ENCODE assay signal across 8 cellular contexts in genomic region chr18:77208969-77209368, GRCh38. TPM values are rescaled to one million over a fixed set of nuclear protein-coding genes. Genes with fewer than 3 reads are reported as not detected.
DNase-seq lines count a peak whose midpoint lies in the region; ATAC-seq, FAIRE-seq and TF ChIP-seq lines count a peak whose summit lies in the region.

No MANE protein-coding gene starts in this region.

- H2AFZ ChIP-seq in OCI-LY7 (ENCODE audit: low read length): peak overlapping the region; percentile 91

- peak; percentile 12 for DNase-seq in OCI-LY7 (ENCODE audit: low spot score)
- DNase-seq in dermis blood vessel endothelial cell: peak; percentile 79
- DNase-seq in NCI-H2107 treated with DMSO at 0.1 percent for 48 hours (lab: John Stamatoyannopoulos, UW; ENCODE audit: unreplicated experiment): no peak
- no peak for DNase-seq in AG20443 (ENCODE audit: low spot score)

- H3K4me3 ChIP-seq in OCI-LY7 (ENCODE audit: low read depth, low read length, poor library complexity, severe bottlenecking) (no peak overlapping the region), neutrophil (ENCODE audit: low read depth in 1 of 2, low read length in 1 of 2) (peak overlapping the region; percentile 53 to 58)

- FAIRE-seq in A204.1 (lab: Jason Lieb, UNC): peak; percentile 23

- no peak for TF ChIP-seq POLR2A in GM18505 (IDR thresholded peaks at IDR 0.05; ENCODE audit: borderline replicate concordance, extremely low read depth, insufficient read depth, insufficient read length)

- intact Hi-C loops in OCI-LY7 (cut with micrococcal nuclease; ENCODE audit: unreplicated experiment): no loop called here

- TF ChIP-seq CTCF in OCI-LY7 (conservative IDR thresholded peaks at IDR 0.05; ENCODE audit: low read length) (no peak), neutrophil (IDR thresholded peaks at IDR 0.05) (no peak)

- POLR2A ChIA-PET in OCI-LY7 (lab: Charles Lee): no interaction called here

- no TSS peak for BruUV-seq in OCI-LY7 (replicated peaks; lab: Mats Ljungman, UMichigan)

- CTCF ChIA-PET in OCI-LY7 (lab: Charles Lee; ENCODE audit: unreplicated experiment): no interaction called here

- no peaks in the 10 kb centered on the region for H3K9me3 ChIP-seq in OCI-LY7 (ENCODE audit: low read length)
- H3K9me3 ChIP-seq in neutrophil: no peaks in the 10 kb centered on the region

- H3K36me3 ChIP-seq in OCI-LY7 (ENCODE audit: insufficient read depth, low read length) (no peaks in the 10 kb centered on the region), neutrophil (no peaks in the 10 kb centered on the region)

- H3K79me2 ChIP-seq in OCI-LY7 (ENCODE audit: insufficient read depth, low read depth, low read length): no peaks in the 10 kb centered on the region

- no peaks in the 10 kb centered on the region for H3K4me1 ChIP-seq in OCI-LY7 (ENCODE audit: insufficient read depth, low read length, poor library complexity, severe bottlenecking)
- peaks cover 19 to 23% of the 10 kb centered on the region in 2 experiments for H3K4me1 ChIP-seq in neutrophil (ENCODE audit: control insufficient read depth in 1 of 2, insufficient read depth in 1 of 2, low read depth in 1 of 2, low read length in 1 of 2)

- H4K20me1 ChIP-seq in OCI-LY7 (ENCODE audit: insufficient read depth, low read length): no peaks in the 10 kb centered on the region

- ATAC-seq in GM18505 (IDR thresholded peaks at IDR 0.05; ENCODE audit: unreplicated experiment) (peak; percentile 72), HG02884 (IDR thresholded peaks at IDR 0.05; ENCODE audit: unreplicated experiment) (peak; percentile 73)

- no peaks in the 10 kb centered on the region for H3K27me3 ChIP-seq in neutrophil

- H3K4me2 ChIP-seq in OCI-LY7 (ENCODE audit: low read length): peak overlapping the region; percentile 63

- no peaks in the 10 kb centered on the region for H3K9me2 ChIP-seq in OCI-LY7 (ENCODE audit: insufficient read depth, low read length)

- H3K27ac ChIP-seq in OCI-LY7 (ENCODE audit: low read depth, low read length, poor library complexity, severe bottlenecking) (no peak overlapping the region), neutrophil (peak overlapping the region; percentile 87)

RNA-seq across cellular contexts. Expression of gene GALR1, which starts 40.7 kb away (rescaled TPM):
- total RNA-seq in OCI-LY7 (2014; rRNA removed; shearing (Covaris generic)): not detected in 2 replicates
- total RNA-seq in OCI-LY7 (2022) (not detected in 2 replicates), dermis blood vessel endothelial cell (not detected in 2 replicates)

Comparison
In these comparisons a context has a peak if more than half of its experiments do, and no peak if none do; other contexts are left out.
1. DNase-seq: peak in OCI-LY7 (single experiment) and dermis blood vessel endothelial cell (single experiment); none in NCI-H2107 treated with DMSO at 0.1 percent for 48 hours (single experiment) and AG20443 (single experiment).